Comparison of ENCODE assay signal across 8 cellular contexts in genomic region chr11:63888170-63889086, GRCh38. TPM values are rescaled to one million over a fixed set of nuclear protein-coding genes. Genes with fewer than 3 reads are reported as not detected.
DNase-seq lines count a peak whose midpoint lies in the region; ATAC-seq and TF ChIP-seq lines count a peak whose summit lies in the region.

No MANE protein-coding gene starts in this region.

- H3K36me3 ChIP-seq in right atrium auricular region (no peaks in the 10 kb centered on the region), skeletal muscle satellite cell (ENCODE audit: insufficient read depth, low read length) (no peaks in the 10 kb centered on the region)

- no peak for TF ChIP-seq CTCF in right atrium auricular region (IDR thresholded peaks at IDR 0.05)

- DNase-seq in NK-92 treated with Interleukin-12 subunit alpha and Interleukin-12 subunit beta, amount 100 ng/mL, for 24 hours (lab: John Stamatoyannopoulos, UW) = peak; percentile 71
- no peak for DNase-seq in NK-92 (lab: John Stamatoyannopoulos, UW; ENCODE audit: unreplicated experiment)
- DNase-seq in RPMI8226 = peak; percentile 96
- DNase-seq in activated naive CD4-positive, alpha-beta T cell treated with anti-CD3 and anti-CD28 coated beads, Interleukin-2, amount 50 U/mL, for 16 hours = peak; percentile 51
- DNase-seq in right atrium auricular region (ENCODE audit: low spot score) = peak; percentile 73
- DNase-seq in NCI-H524 (lab: John Stamatoyannopoulos, UW) = no peak

- H3K4me3 ChIP-seq in right atrium auricular region (peak overlapping the region; percentile 11 to 39), skeletal muscle satellite cell (ENCODE audit: low read length) (peak overlapping the region; percentile 16)

- peaks cover 0 to 53% of the 10 kb centered on the region in 2 donors for H3K4me1 ChIP-seq in right atrium auricular region
- H3K4me1 ChIP-seq in skeletal muscle satellite cell (ENCODE audit: control insufficient read depth, insufficient read depth, low read length) = peaks cover 21% of the 10 kb centered on the region

- no peak overlapping the region for H3K9ac ChIP-seq in skeletal muscle satellite cell (ENCODE audit: low read depth, low read length)

- peak overlapping the region; percentile 75 to 82 for H3K27ac ChIP-seq in right atrium auricular region

- peak overlapping the region; percentile 65 for H3K4me2 ChIP-seq in skeletal muscle satellite cell (ENCODE audit: low read length)

- H3K9me3 ChIP-seq in right atrium auricular region (no peaks in the 10 kb centered on the region), skeletal muscle satellite cell (replicated peaks; ENCODE audit: low read length) (no peaks in the 10 kb centered on the region)

- ATAC-seq in HG03520 (IDR thresholded peaks at IDR 0.05; ENCODE audit: unreplicated experiment) = peak; percentile 54

- H3K27me3 ChIP-seq in right atrium auricular region = no peaks in the 10 kb centered on the region
- no peaks in the 10 kb centered on the region for H3K27me3 ChIP-seq in skeletal muscle satellite cell (ENCODE audit: control insufficient read depth, insufficient read depth, low read length)

RNA-seq across cellular contexts. Expression of gene RCOR2, which starts 28.5 kb away (rescaled TPM):
- total RNA-seq in right atrium auricular region = 1 to 10 TPM in 1 of 2 donors, under 1 TPM in 1; 0.90 to 1.7 TPM
- 3.0 and 5.5 TPM in 2 replicates for total RNA-seq in skeletal muscle satellite cell (2012; rRNA removed)

RNA-seq across cellular contexts. Expression of gene MARK2, which starts 49.5 kb away (rescaled TPM):
- 10 to 100 TPM; 29.3 to 31.5 TPM for total RNA-seq in right atrium auricular region
- total RNA-seq in skeletal muscle satellite cell (2012; rRNA removed) = 11.4 and 15.1 TPM in 2 replicates

RNA-seq across cellular contexts. Expression of gene NAA40, which starts 50.4 kb away (rescaled TPM):
- total RNA-seq in right atrium auricular region = 10 to 100 TPM; 15.4 to 25.5 TPM
- total RNA-seq in skeletal muscle satellite cell (2012; rRNA removed) = 9.0 and 12.2 TPM in 2 replicates

Comparison
In these comparisons a context has a peak if more than half of its experiments do, and no peak if none do; other contexts are left out.
1. DNase-seq: peak in NK-92 treated with Interleukin-12 subunit alpha and Interleukin-12 subunit beta, amount 100 ng/mL, for 24 hours (single experiment), RPMI8226 (single experiment), activated naive CD4-positive, alpha-beta T cell treated with anti-CD3 and anti-CD28 coated beads, Interleukin-2, amount 50 U/mL, for 16 hours (single experiment) and right atrium auricular region (single experiment); none in NK-92 (single experiment) and NCI-H524 (0 of 2).